Comparison of ENCODE assay signal across 19 cellular contexts in genomic region chr5:33894566-33894965, GRCh38. TPM values are rescaled to one million over a fixed set of nuclear protein-coding genes. Genes with fewer than 3 reads are reported as not detected.
A peak's percentile ranks its signal among the peaks of the same experiment; 100 is the strongest.
DNase-seq lines count a peak whose midpoint lies in the region; ATAC-seq and TF ChIP-seq lines count a peak whose summit lies in the region.
"Had no signal": no experiment of that assay in that cellular context is flagged by ENCODE, and none has a peak within 500 bp of the region (broad histone marks: within the 10 kb centered on the region; RNA-seq: fewer than 3 reads in every experiment).

No MANE protein-coding gene starts in this region.

- no peak overlapping the region for H3K56ac ChIP-seq in IMR-90 (ENCODE audit: extremely low read depth, insufficient read depth, low read length)

- CTCF ChIA-PET in IMR-90 (lab: Yijun Ruan, JAX) = interaction anchor here (0.6 kb wide), 1 partner anchor 40 kb away, joined by 7 read pairs; no protein-coding TSS in a partner anchor

- peaks cover 3% of the 10 kb centered on the region; the same call in 1 of the 2 replicates for H4K20me1 ChIP-seq in IMR-90 (ENCODE audit: insufficient read depth, low read length)

- peak overlapping the region; percentile 40; the same call in 1 of the 2 replicates for H3K18ac ChIP-seq in IMR-90 (ENCODE audit: low read depth, low read length)

- H4K5ac ChIP-seq in IMR-90 (ENCODE audit: low read depth, low read length) = no peak overlapping the region

- WGBS in IMR-90 (ENCODE audit: extremely low coverage in 2 of 2, insufficient read length in 1 of 2), 2 experiments = no CpG with 5 or more reads among the region's 1 CpG

- no peak overlapping the region for H3K9ac ChIP-seq in IMR-90 (ENCODE audit: low read depth, low read length)
- H3K9ac ChIP-seq: neural progenitor cell had no signal

- H3K79me1 ChIP-seq in IMR-90 (ENCODE audit: low read depth in 1 of 2, low read length in 2 of 2) = peaks cover 5 to 21% of the 10 kb centered on the region in 2 experiments; a peak in 2 of 4 replicates

- H2AFZ ChIP-seq in IMR-90 (replicated peaks; ENCODE audit: low read length, poor library complexity) = no peak overlapping the region
- H2AFZ ChIP-seq: neural progenitor cell had no signal

- POLR2A ChIA-PET in IMR-90 (lab: Charles Lee; ENCODE audit: unreplicated experiment) = no interaction called here

- H3K9me3 ChIP-seq in IMR-90 (ENCODE audit: control insufficient read depth, insufficient read depth, low read length) (no peaks in the 10 kb centered on the region), vagina (no peaks in the 10 kb centered on the region)

- TF ChIP-seq POLR2A in IMR-90 (IDR thresholded peaks at IDR 0.05; ENCODE audit: low read depth, low read length) (no peak), vagina (IDR thresholded peaks at IDR 0.05) (no peak)

- no peak overlapping the region for H3K23ac ChIP-seq in IMR-90 (ENCODE audit: low read depth, low read length)

- ATAC-seq in IMR-90 (ENCODE audit: low read depth) (peak; percentile 15; the same call in 1 of the 2 replicates), GM19455 (IDR thresholded peaks at IDR 0.05; ENCODE audit: unreplicated experiment) (no peak), GM18909 (IDR thresholded peaks at IDR 0.05; ENCODE audit: poor library complexity, unreplicated experiment) (no peak), HG03135 (IDR thresholded peaks at IDR 0.05; ENCODE audit: unreplicated experiment) (no peak)
- ATAC-seq: CD8-positive, alpha-beta T cell; left lobe of liver had no signal

- peak overlapping the region; percentile 8; the same call in 1 of the 3 replicates for H2BK15ac ChIP-seq in IMR-90 (ENCODE audit: low read depth, low read length)

- H2BK120ac ChIP-seq in IMR-90 (ENCODE audit: low read depth, low read length) = peak overlapping the region; percentile 63; the same call in 1 of the 2 replicates

- H2AK9ac ChIP-seq in IMR-90 (replicated peaks; ENCODE audit: low read depth, low read length, poor library complexity) = no peak overlapping the region

- no peaks in the 10 kb centered on the region; the same call in 1 of the 2 replicates for H3K9me1 ChIP-seq in IMR-90 (ENCODE audit: insufficient read depth, low read length)

- TF ChIP-seq CTCF in AG10803 (conservative IDR thresholded peaks at IDR 0.05; ENCODE audit: low read length) = no peak
- no peak for TF ChIP-seq CTCF in IMR-90 (conservative IDR thresholded peaks at IDR 0.05; ENCODE audit: low read depth, low read length)
- no peak for TF ChIP-seq CTCF in brain microvascular endothelial cell (IDR thresholded peaks at IDR 0.05; ENCODE audit: low read depth, low read length, missing control alignments)
- TF ChIP-seq CTCF in vagina (IDR thresholded peaks at IDR 0.05) = no peak

- peaks cover 9% of the 10 kb centered on the region for H3K4me1 ChIP-seq in IMR-90 (ENCODE audit: control insufficient read depth, insufficient read depth, low read length)
- H3K4me1 ChIP-seq in vagina = peaks cover 8% of the 10 kb centered on the region

- H2BK5ac ChIP-seq in IMR-90 (ENCODE audit: low read depth, low read length, poor library complexity, severe bottlenecking) = peak overlapping the region; percentile 50

- H2AK5ac ChIP-seq in IMR-90 (ENCODE audit: low read depth, low read length) = no peak overlapping the region

- H3K4me3 ChIP-seq in AG10803 (ENCODE audit: low read length) = no peak overlapping the region
- no peak overlapping the region for H3K4me3 ChIP-seq in IMR-90 (ENCODE audit: insufficient read depth, low read depth, low read length)
- H3K4me3 ChIP-seq in brain microvascular endothelial cell (ENCODE audit: low read depth, low read length) = no peak overlapping the region
- no peak overlapping the region for H3K4me3 ChIP-seq in vagina
- H3K4me3 ChIP-seq: neural progenitor cell had no signal

- no TSS peak for BruUV-seq in IMR-90 (replicated peaks; lab: Mats Ljungman, UMichigan)

- H3K4ac ChIP-seq in IMR-90 (ENCODE audit: low read depth, low read length) = peak overlapping the region; percentile 37; the same call in 1 of the 2 replicates

- no peaks in the 10 kb centered on the region for H3K27me3 ChIP-seq in IMR-90 (ENCODE audit: control insufficient read depth, insufficient read depth, low read length)
- H3K27me3 ChIP-seq in brain microvascular endothelial cell (replicated peaks) = no peaks in the 10 kb centered on the region
- no peaks in the 10 kb centered on the region for H3K27me3 ChIP-seq in vagina
- H3K27me3 ChIP-seq: neural progenitor cell had no signal

- DNase-seq in AG10803 (ENCODE audit: low read depth) (peak; percentile 44), IMR-90 (peak; percentile 63), brain microvascular endothelial cell (peak; percentile 54), kidney glomerular epithelial cell (lab: John Stamatoyannopoulos, UW) (peak; percentile 79), vagina (ENCODE audit: extremely low spot score in 2 of 2) (no peak)
- DNase-seq: CD8-positive, alpha-beta T cell; NCI-H1105; NCI-H2081 treated with DMSO at 0.1 percent for 48 hours; NCI-H524 treated with DMSO at 0.1 percent for 48 hours; SHP77 treated with DMSO at 0.1 percent for 48 hours had no signal

- peak overlapping the region in 1 of 2 experiments; percentile 1; a peak in 1 of 4 replicates for H4K8ac ChIP-seq in IMR-90 (ENCODE audit: low read depth in 2 of 2, low read length in 2 of 2)

- peak overlapping the region; percentile 52; the same call in 1 of the 2 replicates for H2BK20ac ChIP-seq in IMR-90 (ENCODE audit: low read depth, low read length)

- no peak overlapping the region for H3K27ac ChIP-seq in IMR-90 (ENCODE audit: insufficient read depth, low read length)
- no peak overlapping the region for H3K27ac ChIP-seq in brain microvascular endothelial cell
- H3K27ac ChIP-seq in vagina = no peak overlapping the region
- H3K27ac ChIP-seq: neural progenitor cell had no signal

- no peak overlapping the region; the same call in 1 of the 2 replicates for H4K91ac ChIP-seq in IMR-90 (ENCODE audit: insufficient read depth, low read depth, low read length)

- dilution Hi-C loops in IMR-90 (cut with HindIII; ENCODE audit: low sequenced_read_pairs, unreplicated experiment) = no loop called here

- H3K4me2 ChIP-seq in IMR-90 (ENCODE audit: low read depth, low read length) = peak overlapping the region; percentile 33; the same call in 1 of the 2 replicates
- H3K4me2 ChIP-seq: neural progenitor cell had no signal

- H3K36me3 ChIP-seq in IMR-90 (ENCODE audit: control insufficient read depth, insufficient read depth, low read length) (no peaks in the 10 kb centered on the region), brain microvascular endothelial cell (replicated peaks) (no peaks in the 10 kb centered on the region), vagina (no peaks in the 10 kb centered on the region)
- H3K36me3 ChIP-seq: neural progenitor cell had no signal

- TF ChIP-seq RAD21 in IMR-90 (IDR thresholded peaks at IDR 0.05; ENCODE audit: low read length) = no peak

- intact Hi-C loops in IMR-90 (cut with micrococcal nuclease) (loop anchor here (5.0 kb wide), 4 partner anchors 73 to 452 kb away; partner anchors contain the start of gene TARS1), vagina (cut with DNase I) (loop anchor here (5.0 kb wide), 1 partner anchor 37 kb away; no protein-coding TSS in a partner anchor)

- 0 out of 2 replicates have a peak overlapping the region, but pooled peaks have one; percentile 10 for H3K14ac ChIP-seq in IMR-90 (replicated peaks; ENCODE audit: low read depth, low read length)

- in situ Hi-C loops in IMR-90 (cut with MboI; ENCODE audit: low sequenced_read_pairs) = no loop called here
- in situ Hi-C loops in brain microvascular endothelial cell (cut with HindIII; ENCODE audit: low pct_ligation_motif_present, low sequenced_read_pairs) = no loop called here

TF ChIP-seq in IMR-90, 13 proteins besides CTCF, POLR2A, EP300 and RAD21:
- TF ChIP-seq SMC3 (IDR thresholded peaks at IDR 0.05; ENCODE audit: low read depth, low read length) (no peak), USF2 (IDR thresholded peaks at IDR 0.05; ENCODE audit: low read depth, low read length) (no peak), BHLHE40 (IDR thresholded peaks at IDR 0.05; ENCODE audit: low read depth, low read length) (no peak), MAFK (IDR thresholded peaks at IDR 0.05; ENCODE audit: low read depth, low read length) (no peak), ELK1 (IDR thresholded peaks at IDR 0.05; ENCODE audit: borderline replicate concordance, low read depth, low read length) (no peak), MXI1 (IDR thresholded peaks at IDR 0.05; ENCODE audit: borderline replicate concordance, low read depth, low read length) (no peak)

RNA-seq across cellular contexts. Expression of gene ADAMTS12, which starts 2.8 kb away (rescaled TPM):
- total RNA-seq in IMR-90 (2012; rRNA removed) (49.2 and 51.3 TPM in 2 replicates), vagina (7.6 TPM)
- 24.3 and 27.3 TPM in 2 replicates for polyA plus RNA-seq in IMR-90 (2012; rRNA removed)
- polyA plus RNA-seq in IMR-90 (2012; cell fraction: cytosol; rRNA removed) = 11.0 and 16.9 TPM in 2 replicates
- 11.0 and 24.1 TPM in 2 replicates for polyA plus RNA-seq in IMR-90 (2012; cell fraction: nucleus; rRNA removed; ENCODE audit: low replicate concordance)
- total RNA-seq: CD8-positive, alpha-beta T cell; HT-29; pulmonary artery endothelial cell had no signal

RNA-seq across cellular contexts. Expression of gene RXFP3, which starts 41.6 kb away (rescaled TPM):
- total RNA-seq in IMR-90 (2012; rRNA removed) (not detected in 2 replicates), vagina (not detected)
- polyA plus RNA-seq in IMR-90 (2012; rRNA removed) = not detected in 2 replicates
- polyA plus RNA-seq in IMR-90 (2012; cell fraction: cytosol; rRNA removed) = not detected in 2 replicates
- not detected in 2 replicates for polyA plus RNA-seq in IMR-90 (2012; cell fraction: nucleus; rRNA removed; ENCODE audit: low replicate concordance)
- total RNA-seq: CD8-positive, alpha-beta T cell; HT-29; left lobe of liver; mononuclear cell; pulmonary artery endothelial cell had no signal
- polyA plus RNA-seq: AG04450 had no signal

Comparison
In these comparisons a context has a peak if more than half of its experiments do, and no peak if none do; other contexts are left out.
1. DNase-seq: peak in AG10803 (single experiment), IMR-90 (single experiment), brain microvascular endothelial cell (single experiment) and kidney glomerular epithelial cell (single experiment); none in vagina (0 of 2).